ENCODE assay signal across 1 cellular context in the genomic region with DNA sequence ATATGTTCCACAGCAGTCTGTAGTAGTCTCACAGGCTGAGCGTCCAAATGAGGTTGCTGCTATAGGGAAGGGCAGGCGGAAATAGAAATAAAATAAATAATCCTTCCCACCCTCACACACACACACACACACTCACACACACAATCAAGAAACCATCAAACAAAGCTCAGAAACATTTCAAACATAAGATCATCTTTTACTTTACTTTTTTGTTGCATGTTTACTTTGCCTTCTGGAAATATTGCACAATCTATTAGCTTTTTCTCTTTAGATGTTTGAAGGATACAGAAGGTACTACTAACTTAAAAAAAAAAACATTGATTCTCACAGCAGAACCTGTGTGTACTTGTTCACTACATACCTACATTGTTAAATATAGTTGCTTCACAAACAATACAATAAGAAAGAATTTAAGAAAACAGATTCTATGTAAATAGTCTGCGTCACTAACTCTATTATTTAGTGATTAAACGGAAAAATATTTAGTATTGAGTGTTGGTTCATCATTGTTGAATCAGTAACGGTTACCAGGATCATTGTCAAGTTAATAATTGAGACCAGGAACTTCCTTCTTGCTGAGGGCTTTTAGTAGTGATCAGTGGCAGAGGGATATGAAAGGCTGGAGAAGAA.
TF ChIP-seq lines count a peak whose summit lies in the region.

No MANE protein-coding gene starts in this region.

TF ChIP-seq in SK-N-SH treated with all-trans-retinoic acid at 6 μM for 48 hours, 23 proteins besides CTCF, POLR2A, EP300 and RAD21 (continued from another document):
- TF ChIP-seq, protein P1, sequence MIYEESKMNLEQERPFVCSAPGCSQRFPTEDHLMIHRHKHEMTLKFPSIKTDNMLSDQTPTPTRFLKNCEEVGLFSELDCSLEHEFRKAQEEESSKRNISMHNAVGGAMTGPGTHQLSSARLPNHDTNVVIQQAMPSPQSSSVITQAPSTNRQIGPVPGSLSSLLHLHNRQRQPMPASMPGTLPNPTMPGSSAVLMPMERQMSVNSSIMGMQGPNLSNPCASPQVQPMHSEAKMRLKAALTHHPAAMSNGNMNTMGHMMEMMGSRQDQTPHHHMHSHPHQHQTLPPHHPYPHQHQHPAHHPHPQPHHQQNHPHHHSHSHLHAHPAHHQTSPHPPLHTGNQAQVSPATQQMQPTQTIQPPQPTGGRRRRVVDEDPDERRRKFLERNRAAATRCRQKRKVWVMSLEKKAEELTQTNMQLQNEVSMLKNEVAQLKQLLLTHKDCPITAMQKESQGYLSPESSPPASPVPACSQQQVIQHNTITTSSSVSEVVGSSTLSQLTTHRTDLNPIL (CRISPR knock-in tag; IDR thresholded peaks at IDR 0.05; ENCODE audit: low read depth), result no peak
- TF ChIP-seq ZNF565 (CRISPR knock-in tag; conservative IDR thresholded peaks at IDR 0.05; ENCODE audit: low read depth) (no peak), ZNF70 (CRISPR knock-in tag; IDR thresholded peaks at IDR 0.05) (no peak)
- TF ChIP-seq, protein P2, sequence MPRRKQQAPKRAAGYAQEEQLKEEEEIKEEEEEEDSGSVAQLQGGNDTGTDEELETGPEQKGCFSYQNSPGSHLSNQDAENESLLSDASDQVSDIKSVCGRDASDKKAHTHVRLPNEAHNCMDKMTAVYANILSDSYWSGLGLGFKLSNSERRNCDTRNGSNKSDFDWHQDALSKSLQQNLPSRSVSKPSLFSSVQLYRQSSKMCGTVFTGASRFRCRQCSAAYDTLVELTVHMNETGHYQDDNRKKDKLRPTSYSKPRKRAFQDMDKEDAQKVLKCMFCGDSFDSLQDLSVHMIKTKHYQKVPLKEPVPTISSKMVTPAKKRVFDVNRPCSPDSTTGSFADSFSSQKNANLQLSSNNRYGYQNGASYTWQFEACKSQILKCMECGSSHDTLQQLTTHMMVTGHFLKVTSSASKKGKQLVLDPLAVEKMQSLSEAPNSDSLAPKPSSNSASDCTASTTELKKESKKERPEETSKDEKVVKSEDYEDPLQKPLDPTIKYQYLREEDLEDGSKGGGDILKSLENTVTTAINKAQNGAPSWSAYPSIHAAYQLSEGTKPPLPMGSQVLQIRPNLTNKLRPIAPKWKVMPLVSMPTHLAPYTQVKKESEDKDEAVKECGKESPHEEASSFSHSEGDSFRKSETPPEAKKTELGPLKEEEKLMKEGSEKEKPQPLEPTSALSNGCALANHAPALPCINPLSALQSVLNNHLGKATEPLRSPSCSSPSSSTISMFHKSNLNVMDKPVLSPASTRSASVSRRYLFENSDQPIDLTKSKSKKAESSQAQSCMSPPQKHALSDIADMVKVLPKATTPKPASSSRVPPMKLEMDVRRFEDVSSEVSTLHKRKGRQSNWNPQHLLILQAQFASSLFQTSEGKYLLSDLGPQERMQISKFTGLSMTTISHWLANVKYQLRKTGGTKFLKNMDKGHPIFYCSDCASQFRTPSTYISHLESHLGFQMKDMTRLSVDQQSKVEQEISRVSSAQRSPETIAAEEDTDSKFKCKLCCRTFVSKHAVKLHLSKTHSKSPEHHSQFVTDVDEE (CRISPR knock-in tag; IDR thresholded peaks at IDR 0.05), result no peak
TF ChIP-seq in SK-N-SH treated with all-trans-retinoic acid at 6 μM for 48 hours: peak in this region for 0.
